8 cellular contexts compared by ENCODE assay signal in the genomic region with DNA sequence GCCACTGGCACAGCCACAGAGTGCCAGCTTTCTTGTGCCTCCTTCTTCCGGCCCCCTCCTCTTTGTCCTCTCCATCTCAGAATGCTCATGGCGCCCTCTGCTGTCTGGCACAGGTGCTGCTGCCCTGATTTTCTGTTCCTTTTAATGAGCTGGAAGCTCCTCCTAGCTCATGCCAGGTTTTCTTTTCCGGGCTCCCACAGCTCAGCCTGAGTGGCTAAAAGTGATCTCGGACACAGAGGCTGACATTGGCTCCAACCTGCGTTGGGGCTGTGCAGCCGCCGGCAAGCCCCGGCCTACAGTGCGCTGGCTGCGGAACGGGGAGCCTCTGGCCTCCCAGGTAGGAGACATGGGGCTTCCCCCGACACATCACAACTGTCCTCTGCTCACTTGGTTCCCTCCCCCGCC. TPM values are rescaled to one million over a fixed set of nuclear protein-coding genes. Genes with fewer than 3 reads are reported as not detected.
DNase-seq lines count a peak whose midpoint lies in the region; ATAC-seq, FAIRE-seq and TF ChIP-seq lines count a peak whose summit lies in the region.

No MANE protein-coding gene starts in this region.

- H3K27ac Mint-ChIP-seq in brain = peak overlapping the region; percentile 44 to 93 (median 78)

- no peaks in the 10 kb centered on the region for H3K9me3 Mint-ChIP-seq in brain

- TF ChIP-seq CTCF in brain (conservative IDR thresholded peaks at IDR 0.05) = peak; percentile 98

- H3K36me3 Mint-ChIP-seq in brain = peaks cover 3% of the 10 kb centered on the region

- ATAC-seq in GM19395 (IDR thresholded peaks at IDR 0.05; ENCODE audit: unreplicated experiment) (no peak), HG03139 (IDR thresholded peaks at IDR 0.05; ENCODE audit: unreplicated experiment) (no peak)

- peak; percentile 85 for FAIRE-seq in GM12892 (lab: Jason Lieb, UNC)

- TF ChIP-seq POLR2A in GM12892 (IDR thresholded peaks at IDR 0.05; ENCODE audit: low read depth, low read length) = no peak

- peaks cover 21% of the 10 kb centered on the region for H3K4me1 Mint-ChIP-seq in brain

- no peak overlapping the region for H3K4me3 Mint-ChIP-seq in brain

- DNase-seq in GM12892 (ENCODE audit: insufficient read length) = peak; percentile 71
- DNase-seq in NCI-H2081 (lab: John Stamatoyannopoulos, UW) = peak; percentile 86 to 91
- peak; percentile 76 for DNase-seq in UCSD-AML1 (lab: John Stamatoyannopoulos, UW; ENCODE audit: unreplicated experiment)
- DNase-seq in iPS DF 4.7 (ENCODE audit: extremely low read depth, low spot score) = peak; percentile 82
- DNase-seq in stimulated activated CD4-positive, alpha-beta T cell treated with anti-CD3 and anti-CD28 coated beads, Interleukin-12 subunit alpha, Interleukin-12 subunit beta, amount 100 ng/mL, for 24 hours (ENCODE audit: low read depth in 2 of 2) = peak; percentile 39 to 70

- peaks cover 3% of the 10 kb centered on the region for H3K27me3 Mint-ChIP-seq in brain

RNA-seq across cellular contexts. Expression of a gene that starts 18.7 kb away (rescaled TPM):
- polyA plus RNA-seq in GM12892 (2012; ENCODE audit: missing spikeins) = 0.19 TPM
- 114 TPM for polyA plus RNA-seq in brain (ENCODE audit: insufficient read depth, low read depth, low replicate concordance)

RNA-seq across cellular contexts. Expression of a gene that starts 22.6 kb away (rescaled TPM):
- polyA plus RNA-seq in GM12892 (2012; ENCODE audit: missing spikeins) = 1.6 TPM
- 5.9 TPM for polyA plus RNA-seq in brain (ENCODE audit: insufficient read depth, low read depth, low replicate concordance)
